ENCODE assay signal across 1 cellular context in genomic region chr12:121296618-121297476, GRCh38.
TF ChIP-seq lines count a peak whose summit lies in the region.

Gene CAMKK2, minus strand, starts transcription at chr12:121296709. Its CDS starts 22,183 bp downstream, at chr12:121274526.

TF ChIP-seq in K562, 482 proteins besides CTCF, POLR2A, EP300 and RAD21 (continued from another document and continues in another):
- TF ChIP-seq ZNF609 (CRISPR knock-in tag; IDR thresholded peaks at IDR 0.05; ENCODE audit: borderline replicate concordance) = no peak
- no peak for TF ChIP-seq PYGO2 (tag; IDR thresholded peaks at IDR 0.05)
- no peak for TF ChIP-seq ZNF184 (CRISPR knock-in tag; IDR thresholded peaks at IDR 0.05)
- TF ChIP-seq BRF2 (IDR thresholded peaks at IDR 0.05; ENCODE audit: borderline replicate concordance, insufficient read depth, insufficient read length) = no peak
- TF ChIP-seq ZNF551 (CRISPR knock-in tag; IDR thresholded peaks at IDR 0.05) = no peak
- TF ChIP-seq GMEB1 (CRISPR knock-in tag; IDR thresholded peaks at IDR 0.05) = no peak; the same call in 1 of the 2 replicates
- no peak for TF ChIP-seq ZNF592 (IDR thresholded peaks at IDR 0.05)
- no peak for TF ChIP-seq MAFG (tag; conservative IDR thresholded peaks at IDR 0.05)
- no peak for TF ChIP-seq EZH2 (IDR thresholded peaks at IDR 0.05; ENCODE audit: borderline replicate concordance, low read depth, low read length)
- no peak for TF ChIP-seq ARID3B (CRISPR knock-in tag; IDR thresholded peaks at IDR 0.05; ENCODE audit: borderline replicate concordance)
- TF ChIP-seq SNIP1 (IDR thresholded peaks at IDR 0.05; ENCODE audit: low read depth) = no peak
- no peak for TF ChIP-seq ETV5 (CRISPR knock-in tag; IDR thresholded peaks at IDR 0.05; ENCODE audit: low read depth)
- no peak; the same call in 1 of the 2 replicates for TF ChIP-seq NR4A1 (CRISPR knock-in tag; IDR thresholded peaks at IDR 0.05)
- no peak for TF ChIP-seq NR4A1 (tag; IDR thresholded peaks at IDR 0.05)
- peak; percentile 2; the same call in 1 of the 2 replicates for TF ChIP-seq ZNF143 (CRISPR knock-in tag; IDR thresholded peaks at IDR 0.05)
- no peak for TF ChIP-seq ZNF75A (CRISPR knock-in tag; IDR thresholded peaks at IDR 0.05)
- TF ChIP-seq CBFA2T2 (conservative IDR thresholded peaks at IDR 0.05) = no peak
- TF ChIP-seq ZNF146 (CRISPR knock-in tag; IDR thresholded peaks at IDR 0.05; ENCODE audit: unreplicated experiment) = no peak
- no peak for TF ChIP-seq ZSCAN32 (CRISPR knock-in tag; IDR thresholded peaks at IDR 0.05)
- no peak for TF ChIP-seq TRIM28 (IDR thresholded peaks at IDR 0.05)
- no peak for TF ChIP-seq TAF9B (IDR thresholded peaks at IDR 0.05; ENCODE audit: partially characterized antibody)
- no peak for TF ChIP-seq STAT5B (CRISPR knock-in tag; IDR thresholded peaks at IDR 0.05)
- TF ChIP-seq U2AF1 (optimal IDR thresholded peaks at IDR 0.05; ENCODE audit: low read depth, low read length) = peak; percentile 55
- TF ChIP-seq PATZ1 (CRISPR knock-in tag; IDR thresholded peaks at IDR 0.05; ENCODE audit: borderline replicate concordance) = no peak
- no peak for TF ChIP-seq CHAMP1 (IDR thresholded peaks at IDR 0.05)
- no peak for TF ChIP-seq ZFP36 (IDR thresholded peaks at IDR 0.05; ENCODE audit: low read depth, low read length, partially characterized antibody)
- TF ChIP-seq TRIM24 (IDR thresholded peaks at IDR 0.05) = peak in 1 of 2 experiments; percentile 23; a peak in 1 of 4 replicates
- no peak for TF ChIP-seq KAT8 (IDR thresholded peaks at IDR 0.05; ENCODE audit: low read depth)
- TF ChIP-seq ZNF384 (IDR thresholded peaks at IDR 0.05; ENCODE audit: low read depth, low read length) = no peak
- TF ChIP-seq ZNF431 (CRISPR knock-in tag; IDR thresholded peaks at IDR 0.05) = no peak
- no peak for TF ChIP-seq ZNF778 (CRISPR knock-in tag; IDR thresholded peaks at IDR 0.05)
- no peak for TF ChIP-seq BRD9 (IDR thresholded peaks at IDR 0.05; ENCODE audit: low read depth, partially characterized antibody)
- no peak for TF ChIP-seq KLF13 (tag; IDR thresholded peaks at IDR 0.05; ENCODE audit: borderline replicate concordance, low read depth)
- no peak for TF ChIP-seq AFF1 (IDR thresholded peaks at IDR 0.05; ENCODE audit: low read depth in 1 of 2, partially characterized antibody in 2 of 2)
- peak; percentile 97 for TF ChIP-seq VEZF1 (CRISPR knock-in tag; IDR thresholded peaks at IDR 0.05)
